ENCODE assay signal across 8 cellular contexts in genomic region chr6:63635165-63635562, GRCh38. TPM values are rescaled to one million over a fixed set of nuclear protein-coding genes. Genes with fewer than 3 reads are reported as not detected.
DNase-seq lines count a peak whose midpoint lies in the region; ATAC-seq and TF ChIP-seq lines count a peak whose summit lies in the region.

No MANE protein-coding gene starts in this region.

- no peaks in the 10 kb centered on the region for H3K27me3 ChIP-seq in BE2C
- H3K27me3 ChIP-seq in KMS-11 (ENCODE audit: insufficient read depth, low read depth): no peaks in the 10 kb centered on the region
- no peaks in the 10 kb centered on the region for H3K27me3 ChIP-seq in mammary epithelial cell (ENCODE audit: insufficient read depth, low read length)

- DNase-seq in BE2C (no peak), mammary epithelial cell (no peak), naive B cell (no peak), retina (no peak), AG08396 (ENCODE audit: low spot score) (no peak), T-helper 9 cell (no peak)

- H3K4me3 Mint-ChIP-seq in naive B cell: peak overlapping the region; percentile 89 to 100 (median 96)

- H3K36me3 ChIP-seq in BE2C: no peaks in the 10 kb centered on the region
- H3K36me3 ChIP-seq in KMS-11 (ENCODE audit: insufficient read depth): no peaks in the 10 kb centered on the region
- H3K36me3 ChIP-seq in mammary epithelial cell (ENCODE audit: insufficient read depth, low read length): no peaks in the 10 kb centered on the region

- dilution Hi-C loops in mammary epithelial cell (cut with HindIII; ENCODE audit: low sequenced_read_pairs): no loop called here

- in situ Hi-C loops in mammary epithelial cell (cut with MboI; ENCODE audit: low sequenced_read_pairs in 2 of 2): no loop called here

- WGBS in mammary epithelial cell (ENCODE audit: low coverage, missing lambda C conversion rate): 6% methylated on average over 3 of the region's 4 CpGs

- H3K27ac Mint-ChIP-seq in naive B cell: peak overlapping the region; percentile 89 to 99 (median 94)

- peaks cover 0 to 7% of the 10 kb centered on the region in 2 donors for H3K36me3 Mint-ChIP-seq in naive B cell

- CTCF ChIA-PET in mammary epithelial cell (lab: Charles Lee; ENCODE audit: low non-redundant PET): no interaction called here

- peaks cover 33 to 41% (median 40%) of the 10 kb centered on the region in 3 donors for H3K4me1 Mint-ChIP-seq in naive B cell

- H4K20me1 ChIP-seq in KMS-11 (ENCODE audit: insufficient read depth) (no peaks in the 10 kb centered on the region; the same call in none of the 2 replicates), mammary epithelial cell (ENCODE audit: insufficient read depth, low read length) (peaks cover 3% of the 10 kb centered on the region)

- H3K4me1 ChIP-seq in BE2C (peaks cover 13% of the 10 kb centered on the region), KMS-11 (ENCODE audit: low read depth, poor library complexity, severe bottlenecking) (peaks cover 39% of the 10 kb centered on the region), mammary epithelial cell (ENCODE audit: insufficient read depth, low read length) (peaks cover 7% of the 10 kb centered on the region)

- BruUV-seq in mammary epithelial cell (replicated peaks; lab: Mats Ljungman, UMichigan): no TSS peak

- peak overlapping the region; percentile 94; the same call in 1 of the 2 replicates for H3K9ac ChIP-seq in KMS-11
- H3K9ac ChIP-seq in mammary epithelial cell (ENCODE audit: insufficient read depth, low read length): no peak overlapping the region

- H3K9me3 Mint-ChIP-seq in naive B cell: no peaks in the 10 kb centered on the region

- peaks cover 0 to 6% (median 0%) of the 10 kb centered on the region in 3 donors for H3K27me3 Mint-ChIP-seq in naive B cell

- H3K9me3 ChIP-seq in BE2C (no peaks in the 10 kb centered on the region), mammary epithelial cell (replicated peaks; ENCODE audit: insufficient read depth, low read length) (no peaks in the 10 kb centered on the region)

- peaks cover 40% of the 10 kb centered on the region for H3K79me2 ChIP-seq in KMS-11 (ENCODE audit: insufficient read depth, low read depth)
- H3K79me2 ChIP-seq in mammary epithelial cell (ENCODE audit: insufficient read depth, low read length): peaks cover 39% of the 10 kb centered on the region

- H3K27ac ChIP-seq in KMS-11: peak overlapping the region; percentile 94
- H3K27ac ChIP-seq in mammary epithelial cell (ENCODE audit: insufficient read depth, low read depth, low read length): no peak overlapping the region

- TF ChIP-seq CTCF in BE2C (IDR thresholded peaks at IDR 0.05; ENCODE audit: low read depth, low read length) (no peak), KMS-11 (conservative IDR thresholded peaks at IDR 0.05; ENCODE audit: low read depth, low read length) (no peak), mammary epithelial cell (conservative IDR thresholded peaks at IDR 0.05 in 1 of 2, IDR thresholded peaks at IDR 0.05 in 1 of 2; ENCODE audit: extremely low read depth in 1 of 2, insufficient read depth in 1 of 2, low read depth in 1 of 2, low read length in 2 of 2) (no peak)

- intact Hi-C loops in mammary epithelial cell (cut with micrococcal nuclease): loop anchor here (5.0 kb wide), 1 partner anchor 77 kb away; no protein-coding TSS in a partner anchor

- ATAC-seq in GM21423 (IDR thresholded peaks at IDR 0.05; ENCODE audit: unreplicated experiment): peak; percentile 24
- ATAC-seq in naive B cell (ENCODE audit: low read depth in 2 of 2): no peak

- H3K4me3 ChIP-seq in BE2C (ENCODE audit: low read depth, low read length): peak overlapping the region; percentile 91
- no peak overlapping the region for H3K4me3 ChIP-seq in KMS-11 (IDR thresholded peaks at IDR 0.05; ENCODE audit: insufficient read depth, low read depth, low read length)
- peak overlapping the region; percentile 89 to 94 (median 92) for H3K4me3 ChIP-seq in mammary epithelial cell (replicated peaks in 1 of 3; ENCODE audit: insufficient read depth in 1 of 3, low read depth in 2 of 3, low read length in 3 of 3)

- peak overlapping the region; percentile 88 for H2AFZ ChIP-seq in KMS-11 (ENCODE audit: low read depth)
- peak overlapping the region; percentile 98 for H2AFZ ChIP-seq in mammary epithelial cell (ENCODE audit: low read depth, low read length)

- H3K4me2 ChIP-seq in KMS-11: peak overlapping the region; percentile 62
- peak overlapping the region; percentile 91 for H3K4me2 ChIP-seq in mammary epithelial cell (ENCODE audit: insufficient read depth, low read depth, low read length)

RNA-seq across cellular contexts. Expression of gene PHF3, which starts 0.4 kb away (rescaled TPM):
- polyA plus RNA-seq in BE2C (2012; ENCODE audit: insufficient read depth, insufficient read length, low read depth): 11.3 TPM
- total RNA-seq in mammary epithelial cell: 10 to 100 TPM; 35.2 to 41.5 TPM
- polyA plus RNA-seq in mammary epithelial cell (8.3 TPM), naive B cell (ENCODE audit: low read depth in 6 of 6) (10 to 100 TPM in 5 of 6 donors, 1 to 10 TPM in 1; 4.8 to 54.3 (median 31.4) TPM)
- 19.4 TPM for polyA minus RNA-seq in mammary epithelial cell
